ENCODE assay signal across 27 cellular contexts in the genomic region with DNA sequence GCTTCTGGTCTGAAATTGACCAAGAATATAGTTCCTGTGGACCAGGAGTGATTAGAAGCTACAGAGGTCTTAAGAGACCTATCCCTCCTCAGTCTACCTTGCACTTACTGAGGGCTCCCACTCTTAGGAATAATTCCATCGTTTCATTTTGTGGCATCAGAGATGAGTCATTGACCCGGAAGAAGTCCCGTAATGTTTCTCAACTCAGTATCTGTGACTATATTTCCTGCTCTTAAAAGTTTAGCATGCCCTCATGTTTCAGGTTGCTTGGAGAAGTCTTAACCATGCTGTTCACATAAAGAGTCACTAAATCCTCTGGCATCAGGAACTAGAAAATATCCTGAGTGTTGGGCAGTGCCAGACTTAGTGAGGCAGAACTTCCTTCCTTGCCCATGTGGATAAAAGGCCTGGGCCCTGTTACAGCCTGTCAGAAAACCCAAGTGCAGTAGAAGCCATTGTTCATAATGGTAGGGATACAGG. TPM values are rescaled to one million over a fixed set of nuclear protein-coding genes. Genes with fewer than 3 reads are reported as not detected.
"Had no signal": no experiment of that assay in that cellular context is flagged by ENCODE, and none has a peak within 500 bp of the region (broad histone marks: within the 10 kb centered on the region; RNA-seq: fewer than 3 reads in every experiment).

A gene with protein sequence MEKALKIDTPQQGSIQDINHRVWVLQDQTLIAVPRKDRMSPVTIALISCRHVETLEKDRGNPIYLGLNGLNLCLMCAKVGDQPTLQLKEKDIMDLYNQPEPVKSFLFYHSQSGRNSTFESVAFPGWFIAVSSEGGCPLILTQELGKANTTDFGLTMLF (plus strand): TSS at position 430 of the 480 bp plus-strand sequence. CDS start 413 bp downstream, outside the sequence.

- H3K27ac ChIP-seq: breast epithelium, esophagus muscularis mucosa, gastroesophageal sphincter, heart left ventricle, parathyroid adenoma, thyroid gland had no signal

- H3K4me1 ChIP-seq: breast epithelium, gastroesophageal sphincter, heart left ventricle, parathyroid adenoma, thyroid gland had no signal

- H3K36me3 ChIP-seq: breast epithelium, esophagus muscularis mucosa, gastroesophageal sphincter, heart left ventricle, thyroid gland had no signal

- H3K4me3 Mint-ChIP-seq: activated CD4-positive, alpha-beta memory T cell treated with anti-CD3 and anti-CD28 coated beads, Interleukin-2, amount 10 ng/mL, durations not matched to agents 7 days and 5 days; activated CD4-positive, alpha-beta T cell treated with anti-CD3 and anti-CD28 coated beads, Interleukin-2, amount 10 ng/mL, durations not matched to agents 24 days and 14 days; activated naive CD4-positive, alpha-beta T cell treated with anti-CD3 and anti-CD28 coated beads for 36 hours; activated naive CD8-positive, alpha-beta T cell treated with anti-CD3 and anti-CD28 coated beads, Interleukin-2, amount 10 ng/mL, durations not matched to agents 7 days and 5 days; activated T-cell treated with anti-CD3 and anti-CD28 coated beads, Interleukin-2, amount 50 U/mL, for 72 hours; memory B cell; natural killer cell treated with Interleukin-12 subunit alpha and Interleukin-12 subunit beta and Interleukin-15 and Interleukin-18, amount 100 ng/mL, for 72 hours; stimulated activated naive CD8-positive, alpha-beta T cell treated with anti-CD3 and anti-CD28 coated beads, Interleukin-15, Interleukin-2, amounts not matched to agents 100 ng/mL and 50 ng/mL, for 24 hours; T-helper 17 cell had no signal

- H3K27me3 Mint-ChIP-seq: activated naive CD8-positive, alpha-beta T cell treated with anti-CD3 and anti-CD28 coated beads, Interleukin-2, amount 10 ng/mL, durations not matched to agents 7 days and 5 days; stimulated activated naive CD8-positive, alpha-beta T cell treated with anti-CD3 and anti-CD28 coated beads, Interleukin-15, Interleukin-2, amounts not matched to agents 100 ng/mL and 50 ng/mL, for 24 hours; T-helper 17 cell had no signal

- ATAC-seq: activated CD4-positive, CD25-positive, alpha-beta regulatory T cell treated with anti-CD3 and anti-CD28 coated beads, Interleukin-2, amount 50 U/mL, for 24 hours; activated T-cell treated with anti-CD3 and anti-CD28 coated beads, Interleukin-2, amount 50 U/mL, for 72 hours; gastroesophageal sphincter; heart left ventricle; left cardiac atrium; natural killer cell treated with Interleukin-12 subunit alpha and Interleukin-12 subunit beta and Interleukin-15 and Interleukin-18, amount 100 ng/mL, for 72 hours; right cardiac atrium; T-helper 17 cell had no signal

- H3K4me3 ChIP-seq: breast epithelium, esophagus muscularis mucosa, gastroesophageal sphincter, heart left ventricle, thyroid gland had no signal

- H3K27me3 ChIP-seq: breast epithelium, heart left ventricle, thyroid gland had no signal

- H3K79me2 ChIP-seq: parathyroid adenoma had no signal

- DNase-seq: activated CD4-positive, alpha-beta memory T cell treated with anti-CD3 and anti-CD28 coated beads, Interleukin-2, amount 10 ng/mL, durations not matched to agents 7 days and 5 days; activated effector memory CD4-positive, alpha-beta T cell treated with Interleukin-2 at 50 U/mL for 16 hours; activated naive CD4-positive, alpha-beta T cell treated with anti-CD3 and anti-CD28 coated beads for 36 hours; activated naive CD8-positive, alpha-beta T cell treated with anti-CD3 and anti-CD28 coated beads, Interleukin-2, amount 10 ng/mL, durations not matched to agents 7 days and 5 days; activated T-cell treated with anti-CD3 and anti-CD28 coated beads, Interleukin-2, amount 50 U/mL, for 72 hours; amniotic stem cell; heart left ventricle; left cardiac atrium; nucleus accumbens; right cardiac atrium; stimulated activated CD4-positive, alpha-beta T cell treated with anti-CD3 and anti-CD28 coated beads, Interleukin-12 subunit alpha, Interleukin-12 subunit beta, amount 100 ng/mL, for 4 hours; substantia nigra; T-helper 17 cell; thyroid gland had no signal

- H2AFZ ChIP-seq: parathyroid adenoma had no signal

- H3K27ac Mint-ChIP-seq: activated CD4-positive, alpha-beta memory T cell treated with anti-CD3 and anti-CD28 coated beads, Interleukin-2, amount 10 ng/mL, durations not matched to agents 7 days and 5 days; activated CD4-positive, alpha-beta T cell treated with anti-CD3 and anti-CD28 coated beads, Interleukin-2, amount 10 ng/mL, durations not matched to agents 24 days and 14 days; activated naive CD4-positive, alpha-beta T cell treated with anti-CD3 and anti-CD28 coated beads for 36 hours; activated naive CD8-positive, alpha-beta T cell treated with anti-CD3 and anti-CD28 coated beads, Interleukin-2, amount 10 ng/mL, durations not matched to agents 7 days and 5 days; activated T-cell treated with anti-CD3 and anti-CD28 coated beads, Interleukin-2, amount 50 U/mL, for 72 hours; memory B cell; natural killer cell treated with Interleukin-12 subunit alpha and Interleukin-12 subunit beta and Interleukin-15 and Interleukin-18, amount 100 ng/mL, for 72 hours; stimulated activated naive CD8-positive, alpha-beta T cell treated with anti-CD3 and anti-CD28 coated beads, Interleukin-15, Interleukin-2, amounts not matched to agents 100 ng/mL and 50 ng/mL, for 24 hours; T-helper 17 cell had no signal

- H3K9me3 ChIP-seq: thyroid gland had no signal

- H3K9ac ChIP-seq: parathyroid adenoma had no signal

- H3K4me1 Mint-ChIP-seq: activated CD4-positive, alpha-beta memory T cell treated with anti-CD3 and anti-CD28 coated beads, Interleukin-2, amount 10 ng/mL, durations not matched to agents 7 days and 5 days; memory B cell; T-helper 17 cell had no signal

RNA-seq across cellular contexts. Expression of the gene that starts here (rescaled TPM):
- total RNA-seq: activated CD4-positive, alpha-beta memory T cell treated with anti-CD3 and anti-CD28 coated beads, Interleukin-2, amount 10 ng/mL, durations not matched to agents 7 days and 5 days; activated naive CD4-positive, alpha-beta T cell treated with anti-CD3 and anti-CD28 coated beads for 36 hours; activated naive CD8-positive, alpha-beta T cell treated with anti-CD3 and anti-CD28 coated beads, Interleukin-2, amount 10 ng/mL, durations not matched to agents 7 days and 5 days; breast epithelium; esophagus muscularis mucosa; heart left ventricle; left cardiac atrium; liver; natural killer cell treated with Interleukin-12 subunit alpha and Interleukin-12 subunit beta and Interleukin-15 and Interleukin-18, amount 100 ng/mL, for 72 hours; pulmonary artery endothelial cell; right cardiac atrium; skeletal muscle tissue; T-helper 17 cell; thyroid gland; ureter had no signal
- polyA plus RNA-seq: heart left ventricle, liver, right cardiac atrium had no signal
